19 cellular contexts compared by ENCODE assay signal in the genomic region with DNA sequence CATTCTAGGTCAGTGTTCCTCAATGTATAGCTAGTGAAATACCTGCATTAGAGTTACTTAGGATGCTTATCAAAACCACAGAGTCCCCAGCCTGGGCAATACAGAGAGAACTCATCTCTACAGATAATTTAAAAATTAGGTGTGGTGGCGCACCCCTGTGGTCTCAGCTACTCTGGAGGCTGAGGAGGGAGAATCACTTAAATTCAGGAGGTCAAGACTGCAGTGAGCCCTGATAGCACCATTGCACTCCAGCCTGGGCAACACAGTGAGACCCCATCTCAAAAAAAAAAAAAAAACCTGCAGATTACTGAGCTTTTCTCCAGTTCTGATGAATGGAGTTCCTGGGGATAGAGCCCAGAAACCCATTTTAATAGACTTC. TPM values are rescaled to one million over a fixed set of nuclear protein-coding genes. Genes with fewer than 3 reads are reported as not detected.
DNase-seq lines count a peak whose midpoint lies in the region; ATAC-seq lines count a peak whose summit lies in the region.
"Had no signal": no experiment of that assay in that cellular context is flagged by ENCODE, and none has a peak within 500 bp of the region (broad histone marks: within the 10 kb centered on the region; RNA-seq: fewer than 3 reads in every experiment).

No MANE protein-coding gene starts in this region.

- H3K36me3 ChIP-seq in Karpas-422 (ENCODE audit: insufficient read depth, low read length), result no peaks in the 10 kb centered on the region
- H3K36me3 ChIP-seq: uterus had no signal

- no peaks in the 10 kb centered on the region for H3K79me2 ChIP-seq in Karpas-422 (ENCODE audit: low read length)

- CTCF ChIA-PET in activated CD8-positive, alpha-beta T cell treated with anti-CD3 and anti-CD28 coated beads, Interleukin-2, amount 10 ng/mL, durations not matched to agents 7 days and 5 days (lab: Charles Lee), result interaction anchor here (1.1 to 3.5 kb wide), 7 partner anchors 9 to 1028 kb away, joined by 3 to 18 read pairs (median 8); a partner anchor contains a TSS

- no peaks in the 10 kb centered on the region for H3K9me2 ChIP-seq in Karpas-422 (replicated peaks; ENCODE audit: insufficient read depth, low read length)

- no peak overlapping the region for H3K27ac ChIP-seq in Karpas-422 (ENCODE audit: low read length)
- H3K27ac ChIP-seq: coronary artery, GM23248, uterus had no signal

- peak; percentile 12 for DNase-seq in stimulated activated CD4-positive, alpha-beta T cell treated with anti-CD3 and anti-CD28 coated beads, Interleukin-15, amount 100 ng/mL, for 24 hours
- DNase-seq in stimulated activated CD4-positive, alpha-beta T cell treated with anti-CD3 and anti-CD28 coated beads, Interleukin-1b, Interleukin-23, amount 100 ng/mL, for 48 hours, result no peak
- DNase-seq in Karpas-422 (peak; percentile 63), islet precursor cell (no peak), COLO668 (lab: John Stamatoyannopoulos, UW; ENCODE audit: unreplicated experiment) (no peak)
- peak; percentile 33 for DNase-seq in activated CD8-positive, alpha-beta T cell treated with anti-CD3 and anti-CD28 coated beads, Interleukin-2, amount 10 ng/mL, durations not matched to agents 7 days and 5 days
- DNase-seq in stimulated activated naive CD8-positive, alpha-beta T cell treated with anti-CD3 and anti-CD28 coated beads, Interleukin-15, amount 100 ng/mL, for 72 hours, result no peak
- DNase-seq: GF-D8, GM23248, MM.1S, NCI-H187 treated with DMSO at 0.1 percent for 48 hours, NCI-H446, right cardiac atrium, uterus had no signal

- peaks cover 2% of the 10 kb centered on the region for H3K27me3 Mint-ChIP-seq in activated CD8-positive, alpha-beta T cell treated with anti-CD3 and anti-CD28 coated beads, Interleukin-2, amount 10 ng/mL, durations not matched to agents 7 days and 5 days (ENCODE audit: low read depth)
- no peaks in the 10 kb centered on the region for H3K27me3 Mint-ChIP-seq in stimulated activated naive CD8-positive, alpha-beta T cell treated with anti-CD3 and anti-CD28 coated beads, Interleukin-15, amount 100 ng/mL, for 72 hours
- H3K27me3 Mint-ChIP-seq: activated naive CD4-positive, alpha-beta T cell treated with anti-CD3 and anti-CD28 coated beads, Interleukin-2, amount 50 U/mL, for 24 hours; brain had no signal

- H2AFZ ChIP-seq in Karpas-422 (ENCODE audit: low read length), result no peak overlapping the region
- H2AFZ ChIP-seq: GM23248 had no signal

- H4K20me1 ChIP-seq in Karpas-422 (ENCODE audit: insufficient read depth, low read depth, low read length), result no peaks in the 10 kb centered on the region

- ATAC-seq in activated CD8-positive, alpha-beta T cell treated with anti-CD3 and anti-CD28 coated beads, Interleukin-2, amount 10 ng/mL, durations not matched to agents 7 days and 5 days, result no peak
- peak; percentile 43 for ATAC-seq in stimulated activated naive CD8-positive, alpha-beta T cell treated with anti-CD3 and anti-CD28 coated beads, Interleukin-15, amount 100 ng/mL, for 72 hours
- ATAC-seq in HG02981 (IDR thresholded peaks at IDR 0.05; ENCODE audit: unreplicated experiment), result no peak
- ATAC-seq: right cardiac atrium, Right ventricle myocardium inferior had no signal

- 0 out of 2 replicates have a peak, but pooled peaks cover 4% of the 10 kb centered on the region for H3K4me1 ChIP-seq in Karpas-422 (ENCODE audit: low read length)
- H3K4me1 ChIP-seq: uterus had no signal

- H3K9me3 ChIP-seq in Karpas-422 (ENCODE audit: low read length), result no peaks in the 10 kb centered on the region; the same call in 1 of the 2 replicates
- H3K9me3 ChIP-seq: uterus had no signal

- H3K9ac ChIP-seq in Karpas-422 (ENCODE audit: low read length), result no peak overlapping the region
- H3K9ac ChIP-seq: GM23248 had no signal

- H3K4me2 ChIP-seq in Karpas-422 (ENCODE audit: low read depth, low read length, poor library complexity, severe bottlenecking), result no peak overlapping the region

- no peak overlapping the region for H3K4me3 Mint-ChIP-seq in activated CD8-positive, alpha-beta T cell treated with anti-CD3 and anti-CD28 coated beads, Interleukin-2, amount 10 ng/mL, durations not matched to agents 7 days and 5 days
- no peak overlapping the region for H3K4me3 Mint-ChIP-seq in stimulated activated naive CD8-positive, alpha-beta T cell treated with anti-CD3 and anti-CD28 coated beads, Interleukin-15, amount 100 ng/mL, for 72 hours
- H3K4me3 Mint-ChIP-seq: activated naive CD4-positive, alpha-beta T cell treated with anti-CD3 and anti-CD28 coated beads, Interleukin-2, amount 50 U/mL, for 24 hours; brain had no signal

- POLR2A ChIA-PET in activated CD8-positive, alpha-beta T cell treated with anti-CD3 and anti-CD28 coated beads, Interleukin-2, amount 10 ng/mL, durations not matched to agents 7 days and 5 days (lab: Charles Lee), result interaction anchor here (0.8 kb wide), 1 partner anchor 10 kb away, joined by 3 read pairs; a partner anchor contains a TSS

- no peak overlapping the region for H3K27ac Mint-ChIP-seq in activated CD8-positive, alpha-beta T cell treated with anti-CD3 and anti-CD28 coated beads, Interleukin-2, amount 10 ng/mL, durations not matched to agents 7 days and 5 days
- no peak overlapping the region for H3K27ac Mint-ChIP-seq in stimulated activated naive CD8-positive, alpha-beta T cell treated with anti-CD3 and anti-CD28 coated beads, Interleukin-15, amount 100 ng/mL, for 72 hours
- H3K27ac Mint-ChIP-seq: activated naive CD4-positive, alpha-beta T cell treated with anti-CD3 and anti-CD28 coated beads, Interleukin-2, amount 50 U/mL, for 24 hours; brain had no signal

- H3K36me3 Mint-ChIP-seq in activated CD8-positive, alpha-beta T cell treated with anti-CD3 and anti-CD28 coated beads, Interleukin-2, amount 10 ng/mL, durations not matched to agents 7 days and 5 days (ENCODE audit: low read depth), result peaks cover 3% of the 10 kb centered on the region
- H3K36me3 Mint-ChIP-seq: activated naive CD4-positive, alpha-beta T cell treated with anti-CD3 and anti-CD28 coated beads, Interleukin-2, amount 50 U/mL, for 24 hours; brain had no signal

- no peak overlapping the region for H3K4me3 ChIP-seq in Karpas-422 (ENCODE audit: low read length)
- H3K4me3 ChIP-seq: coronary artery, GM23248, uterus had no signal

- H3K4me1 Mint-ChIP-seq in activated CD8-positive, alpha-beta T cell treated with anti-CD3 and anti-CD28 coated beads, Interleukin-2, amount 10 ng/mL, durations not matched to agents 7 days and 5 days (ENCODE audit: low read depth), result peaks cover 6% of the 10 kb centered on the region
- H3K4me1 Mint-ChIP-seq in stimulated activated naive CD8-positive, alpha-beta T cell treated with anti-CD3 and anti-CD28 coated beads, Interleukin-15, amount 100 ng/mL, for 72 hours, result no peaks in the 10 kb centered on the region
- H3K4me1 Mint-ChIP-seq: activated naive CD4-positive, alpha-beta T cell treated with anti-CD3 and anti-CD28 coated beads, Interleukin-2, amount 50 U/mL, for 24 hours; brain had no signal

- no peaks in the 10 kb centered on the region for H3K27me3 ChIP-seq in Karpas-422 (ENCODE audit: low read length)
- H3K27me3 ChIP-seq: uterus had no signal

- peaks cover 6% of the 10 kb centered on the region for H3K9me3 Mint-ChIP-seq in activated CD8-positive, alpha-beta T cell treated with anti-CD3 and anti-CD28 coated beads, Interleukin-2, amount 10 ng/mL, durations not matched to agents 7 days and 5 days (ENCODE audit: insufficient read depth)
- peaks cover 7 to 8% of the 10 kb centered on the region in 2 donors for H3K9me3 Mint-ChIP-seq in stimulated activated naive CD8-positive, alpha-beta T cell treated with anti-CD3 and anti-CD28 coated beads, Interleukin-15, amount 100 ng/mL, for 72 hours
- H3K9me3 Mint-ChIP-seq: activated naive CD4-positive, alpha-beta T cell treated with anti-CD3 and anti-CD28 coated beads, Interleukin-2, amount 50 U/mL, for 24 hours had no signal

RNA-seq across cellular contexts. Expression of a gene that starts 10.1 kb away (rescaled TPM):
- total RNA-seq in Karpas-422 (2014; rRNA removed; shearing (Covaris generic); ENCODE audit: low replicate concordance), result 10.9 and 11.4 TPM in 2 replicates
- total RNA-seq in activated CD8-positive, alpha-beta T cell treated with anti-CD3 and anti-CD28 coated beads, Interleukin-2, amount 10 ng/mL, durations not matched to agents 7 days and 5 days, result 10 to 100 TPM; 14.9 TPM

RNA-seq across cellular contexts. Expression of a gene that starts 11.5 kb away (rescaled TPM):
- 122 and 130 TPM in 2 replicates for total RNA-seq in Karpas-422 (2014; rRNA removed; shearing (Covaris generic); ENCODE audit: low replicate concordance)
- 100 to 1,000 TPM; 133 to 135 TPM for total RNA-seq in activated CD8-positive, alpha-beta T cell treated with anti-CD3 and anti-CD28 coated beads, Interleukin-2, amount 10 ng/mL, durations not matched to agents 7 days and 5 days

Comparison
In these comparisons a context has a peak if more than half of its experiments do, and no peak if none do; other contexts are left out.
1. DNase-seq: peak in stimulated activated CD4-positive, alpha-beta T cell treated with anti-CD3 and anti-CD28 coated beads, Interleukin-15, amount 100 ng/mL, for 24 hours (single experiment), Karpas-422 (single experiment) and activated CD8-positive, alpha-beta T cell treated with anti-CD3 and anti-CD28 coated beads, Interleukin-2, amount 10 ng/mL, durations not matched to agents 7 days and 5 days (single experiment); none in stimulated activated CD4-positive, alpha-beta T cell treated with anti-CD3 and anti-CD28 coated beads, Interleukin-1b, Interleukin-23, amount 100 ng/mL, for 48 hours (single experiment), stimulated activated naive CD8-positive, alpha-beta T cell treated with anti-CD3 and anti-CD28 coated beads, Interleukin-15, amount 100 ng/mL, for 72 hours (0 of 2), islet precursor cell (single experiment) and COLO668 (single experiment).